ENCODE assay signal across 15 cellular contexts in genomic region chr15:74768099-74768770, GRCh38. TPM values are rescaled to one million over a fixed set of nuclear protein-coding genes. Genes with fewer than 3 reads are reported as not detected.
DNase-seq lines count a peak whose midpoint lies in the region; ATAC-seq, FAIRE-seq and TF ChIP-seq lines count a peak whose summit lies in the region.
"Had no signal": no experiment of that assay in that cellular context is flagged by ENCODE, and none has a peak within 500 bp of the region (broad histone marks: within the 10 kb centered on the region; RNA-seq: fewer than 3 reads in every experiment).

No MANE protein-coding gene starts in this region.

- H3K9ac ChIP-seq in HUES48 (ENCODE audit: low read depth, low read length), result no peak overlapping the region

- H3K4me3 Mint-ChIP-seq in CD4-positive, CD25-positive, alpha-beta regulatory T cell, result no peak overlapping the region
- peak overlapping the region; percentile 35 for H3K4me3 Mint-ChIP-seq in mesothelial cell of epicardium
- H3K4me3 Mint-ChIP-seq: activated T-cell treated with anti-CD3 and anti-CD28 coated beads, Interleukin-2, amount 50 U/mL, for 4 hours had no signal

- no peak overlapping the region for H3K27ac ChIP-seq in CD4-positive, CD25-positive, alpha-beta regulatory T cell (ENCODE audit: insufficient read depth, low read length, poor library complexity, severe bottlenecking)
- H3K27ac ChIP-seq in HUES48 (ENCODE audit: low read depth, low read length), result no peak overlapping the region
- H3K27ac ChIP-seq in WERI-Rb-1, result no peak overlapping the region
- H3K27ac ChIP-seq: body of pancreas, skin epidermis, vagina had no signal

- peaks cover 4 to 27% (median 10%) of the 10 kb centered on the region in 4 donors for H3K4me1 Mint-ChIP-seq in CD4-positive, CD25-positive, alpha-beta regulatory T cell
- peaks cover 6% of the 10 kb centered on the region for H3K4me1 Mint-ChIP-seq in mesothelial cell of epicardium

- no peak for ATAC-seq in CD4-positive, CD25-positive, alpha-beta regulatory T cell (ENCODE audit: low read depth in 2 of 2)

- H3K27me3 ChIP-seq in CD4-positive, CD25-positive, alpha-beta regulatory T cell (ENCODE audit: control insufficient read depth, insufficient read depth, low read length), result no peaks in the 10 kb centered on the region
- H3K27me3 ChIP-seq in HUES48 (ENCODE audit: control insufficient read depth, insufficient read depth, low read length) (no peaks in the 10 kb centered on the region), WERI-Rb-1 (ENCODE audit: insufficient read depth, low read depth, severe bottlenecking) (no peaks in the 10 kb centered on the region)
- H3K27me3 ChIP-seq: body of pancreas, vagina had no signal

- no peak for TF ChIP-seq POLR2A in H54 (IDR thresholded peaks at IDR 0.05; ENCODE audit: low read depth, low read length)

- H3K27me3 Mint-ChIP-seq in CD4-positive, CD25-positive, alpha-beta regulatory T cell, result peaks cover 32% of the 10 kb centered on the region
- H3K27me3 Mint-ChIP-seq in mesothelial cell of epicardium (ENCODE audit: low read depth), result peaks cover 18% of the 10 kb centered on the region

- no peaks in the 10 kb centered on the region for H3K36me3 ChIP-seq in CD4-positive, CD25-positive, alpha-beta regulatory T cell (ENCODE audit: control insufficient read depth, insufficient read depth, low read length)
- H3K36me3 ChIP-seq in HUES48 (ENCODE audit: control insufficient read depth, insufficient read depth, low read length) (no peaks in the 10 kb centered on the region), WERI-Rb-1 (no peaks in the 10 kb centered on the region)
- H3K36me3 ChIP-seq: vagina had no signal

- no peak for FAIRE-seq in H54 (lab: Jason Lieb, UNC)

- H3K36me3 Mint-ChIP-seq in CD4-positive, CD25-positive, alpha-beta regulatory T cell, result no peaks in the 10 kb centered on the region
- no peaks in the 10 kb centered on the region for H3K36me3 Mint-ChIP-seq in mesothelial cell of epicardium

- TF ChIP-seq CTCF in WERI-Rb-1 (IDR thresholded peaks at IDR 0.05; ENCODE audit: low read depth, low read length), result no peak
- no peak for TF ChIP-seq CTCF in mesothelial cell of epicardium (IDR thresholded peaks at IDR 0.05; ENCODE audit: unreplicated experiment)

- H3K9me3 Mint-ChIP-seq in CD4-positive, CD25-positive, alpha-beta regulatory T cell, result no peaks in the 10 kb centered on the region
- H3K9me3 Mint-ChIP-seq in mesothelial cell of epicardium, result no peaks in the 10 kb centered on the region
- H3K9me3 Mint-ChIP-seq: activated T-cell treated with anti-CD3 and anti-CD28 coated beads, Interleukin-2, amount 50 U/mL, for 4 hours had no signal

- no peak for DNase-seq in CD4-positive, CD25-positive, alpha-beta regulatory T cell
- no peak for DNase-seq in WERI-Rb-1
- DNase-seq in mesothelial cell of epicardium (ENCODE audit: low spot score in 2 of 2, unreplicated experiment in 2 of 2), result no peak
- DNase-seq in H4 (ENCODE audit: low spot score), result no peak
- no peak for DNase-seq in H54 (ENCODE audit: insufficient read length, low spot score)
- DNase-seq in effector CD4-positive, alpha-beta T cell, result no peak
- DNase-seq in KG1 (lab: John Stamatoyannopoulos, UW), result no peak

- no peaks in the 10 kb centered on the region for H3K9me3 ChIP-seq in CD4-positive, CD25-positive, alpha-beta regulatory T cell (ENCODE audit: control insufficient read depth in 2 of 2, low read length in 2 of 2)
- H3K9me3 ChIP-seq in HUES48 (ENCODE audit: control insufficient read depth, insufficient read depth, low read length) (no peaks in the 10 kb centered on the region), WERI-Rb-1 (ENCODE audit: severe bottlenecking) (no peaks in the 10 kb centered on the region)
- H3K9me3 ChIP-seq: body of pancreas, vagina had no signal

- H3K4me1 ChIP-seq in CD4-positive, CD25-positive, alpha-beta regulatory T cell (ENCODE audit: control insufficient read depth, insufficient read depth, low read length, poor library complexity, severe bottlenecking), result peaks cover 19% of the 10 kb centered on the region
- H3K4me1 ChIP-seq in HUES48 (ENCODE audit: control insufficient read depth, insufficient read depth, low read length), result peaks cover 7% of the 10 kb centered on the region

- peak overlapping the region in 2 of 3 donors; percentile 34 to 67 for H3K27ac Mint-ChIP-seq in CD4-positive, CD25-positive, alpha-beta regulatory T cell
- H3K27ac Mint-ChIP-seq in mesothelial cell of epicardium, result no peak overlapping the region

- no peak overlapping the region for H3K4me3 ChIP-seq in CD4-positive, CD25-positive, alpha-beta regulatory T cell (ENCODE audit: low read depth, low read length)
- H3K4me3 ChIP-seq in HUES48 (ENCODE audit: low read depth, low read length) (peak overlapping the region; percentile 35; the same call in 1 of the 2 replicates), WERI-Rb-1 (ENCODE audit: low read depth, low read length) (peak overlapping the region; percentile 19)
- H3K4me3 ChIP-seq: body of pancreas, GM12878, skin epidermis, vagina had no signal

RNA-seq across cellular contexts. Expression of gene CSK, which starts 13.6 kb away (rescaled TPM):
- 257 TPM for total RNA-seq in CD4-positive, CD25-positive, alpha-beta regulatory T cell
- polyA plus RNA-seq in CD4-positive, CD25-positive, alpha-beta regulatory T cell, result 100 to 1,000 TPM; 131 to 151 (median 141) TPM
- total RNA-seq in mesothelial cell of epicardium, result 57.0 to 59.0 TPM (median 58.1 TPM) in 3 replicates
- total RNA-seq in H4 (2014; rRNA removed; shearing (Covaris generic)), result 21.7 and 22.7 TPM in 2 replicates

RNA-seq across cellular contexts. Expression of gene CYP1A2, which starts 19.6 kb away (rescaled TPM):
- total RNA-seq in CD4-positive, CD25-positive, alpha-beta regulatory T cell, result not detected
- not detected for polyA plus RNA-seq in CD4-positive, CD25-positive, alpha-beta regulatory T cell
- 0.09 TPM in 1 of 3 replicates, not detected in the others for total RNA-seq in mesothelial cell of epicardium
- total RNA-seq in H4 (2014; rRNA removed; shearing (Covaris generic)), result not detected in 2 replicates
- total RNA-seq: body of pancreas, epithelial cell of proximal tubule, GM12878, myocyte, vagina had no signal

RNA-seq across cellular contexts. Expression of gene CYP1A1, which starts 42.9 kb away (rescaled TPM):
- total RNA-seq in CD4-positive, CD25-positive, alpha-beta regulatory T cell, result not detected
- not detected for polyA plus RNA-seq in CD4-positive, CD25-positive, alpha-beta regulatory T cell
- total RNA-seq in mesothelial cell of epicardium, result 0.20 to 0.27 TPM in 2 of 3 replicates, not detected in the other
- 0.33 and 2.3 TPM in 2 replicates for total RNA-seq in H4 (2014; rRNA removed; shearing (Covaris generic))
- total RNA-seq: myocyte had no signal

RNA-seq across cellular contexts. Expression of gene LMAN1L, which starts 44.4 kb away (rescaled TPM):
- total RNA-seq in CD4-positive, CD25-positive, alpha-beta regulatory T cell, result not detected
- not detected for polyA plus RNA-seq in CD4-positive, CD25-positive, alpha-beta regulatory T cell
- 0.16 to 0.65 TPM (median 0.35 TPM) in 3 replicates for total RNA-seq in mesothelial cell of epicardium
- total RNA-seq in H4 (2014; rRNA removed; shearing (Covaris generic)), result 0.10 TPM in 1 of 2 replicates, not detected in the other
- total RNA-seq: body of pancreas, epithelial cell of proximal tubule, GM12878, myocyte, vagina had no signal
- polyA plus RNA-seq: GM12878 had no signal

RNA-seq across cellular contexts. Expression of gene CPLX3, which starts 58.2 kb away (rescaled TPM):
- 0.35 TPM for total RNA-seq in CD4-positive, CD25-positive, alpha-beta regulatory T cell
- polyA plus RNA-seq in CD4-positive, CD25-positive, alpha-beta regulatory T cell, result not detected
- total RNA-seq in mesothelial cell of epicardium, result 0.14 TPM in 1 of 3 replicates, not detected in the others
- total RNA-seq in H4 (2014; rRNA removed; shearing (Covaris generic)), result not detected in 2 replicates
- total RNA-seq: body of pancreas, epithelial cell of proximal tubule, GM12878, myocyte, vagina had no signal
